Comparison of ENCODE assay signal across 29 cellular contexts in genomic region chr9:95477885-95478790, GRCh38. TPM values are rescaled to one million over a fixed set of nuclear protein-coding genes. Genes with fewer than 3 reads are reported as not detected.
DNase-seq lines count a peak whose midpoint lies in the region; ATAC-seq, FAIRE-seq and TF ChIP-seq lines count a peak whose summit lies in the region.
"Had no signal": no experiment of that assay in that cellular context is flagged by ENCODE, and none has a peak within 500 bp of the region (broad histone marks: within the 10 kb centered on the region; RNA-seq: fewer than 3 reads in every experiment).

No MANE protein-coding gene starts in this region.

- H3K9me3 ChIP-seq in K562 (replicated peaks; ENCODE audit: control insufficient read depth, insufficient read depth, low read depth, low read length) (no peaks in the 10 kb centered on the region), left ventricle myocardium inferior (replicated peaks) (no peaks in the 10 kb centered on the region)
- H3K9me3 ChIP-seq: BLaER1, Caco-2, HAP-1, mucosa of descending colon, prostate gland, testis had no signal

- TF ChIP-seq CTCF in GM23338 (conservative IDR thresholded peaks at IDR 0.05; ENCODE audit: low read depth in 2 of 2) (no peak), K562 (IDR thresholded peaks at IDR 0.05 in 2 of 3, conservative IDR thresholded peaks at IDR 0.05 in 1 of 3; ENCODE audit: insufficient read depth in 2 of 3, low read depth in 1 of 3, low read length in 3 of 3) (no peak), left ventricle myocardium inferior (IDR thresholded peaks at IDR 0.05; ENCODE audit: borderline replicate concordance) (no peak), neural crest cell (conservative IDR thresholded peaks at IDR 0.05) (no peak), osteocyte (IDR thresholded peaks at IDR 0.05) (no peak)

- 83% methylated on average over 21 of the region's 21 CpGs for WGBS in K562 (ENCODE audit: insufficient coverage, low coverage, missing lambda C conversion rate)

- H3K36me3 Mint-ChIP-seq in GM23338 (ENCODE audit: low read depth) (peaks cover 47% of the 10 kb centered on the region), neural crest cell (ENCODE audit: low read depth) (peaks cover 28% of the 10 kb centered on the region), osteocyte (ENCODE audit: unreplicated experiment) (peaks cover 67% of the 10 kb centered on the region)

- no peak for FAIRE-seq in K562 (lab: Jason Lieb, UNC)
- FAIRE-seq: HepG2 had no signal

- TF ChIP-seq EP300 in K562 (IDR thresholded peaks at IDR 0.05; ENCODE audit: low read length), result no peak

- H4K20me1 ChIP-seq in GM23338 (replicated peaks; ENCODE audit: insufficient read depth), result peaks cover 12% of the 10 kb centered on the region
- H4K20me1 ChIP-seq in K562 (replicated peaks; ENCODE audit: control insufficient read depth, insufficient read depth, low read length), result no peaks in the 10 kb centered on the region

- TF ChIP-seq POLR2A in K562 (conservative IDR thresholded peaks at IDR 0.05), result no peak

- H3K9me3 Mint-ChIP-seq in GM23338 (no peaks in the 10 kb centered on the region), neural crest cell (no peaks in the 10 kb centered on the region), osteocyte (ENCODE audit: unreplicated experiment) (no peaks in the 10 kb centered on the region)
- H3K9me3 Mint-ChIP-seq: nephron; stimulated activated effector memory CD8-positive, alpha-beta T cell treated with anti-CD3 and anti-CD28 coated beads, Interleukin-12 subunit alpha, Interleukin-12 subunit beta, amount 100 ng/mL, for 72 hours had no signal

- H3K9ac ChIP-seq in K562 (ENCODE audit: insufficient read depth in 1 of 2, low read depth in 2 of 2, low read length in 2 of 2), result peak overlapping the region in 1 of 2 experiments; percentile 18; a peak in 1 of 4 replicates
- H3K9ac ChIP-seq: BLaER1 had no signal

- BruUV-seq in K562 (replicated peaks; lab: Mats Ljungman, UMichigan), result no TSS peak

- H3K4me1 ChIP-seq in GM23338 (ENCODE audit: insufficient read depth) (peaks cover 32% of the 10 kb centered on the region), K562 (replicated peaks in 1 of 2; ENCODE audit: control insufficient read depth in 2 of 2, insufficient read depth in 2 of 2, low read length in 2 of 2) (no peaks in the 10 kb centered on the region), left ventricle myocardium inferior (peaks cover 9% of the 10 kb centered on the region)
- H3K4me1 ChIP-seq: Caco-2, prostate gland, testis had no signal

- no peaks in the 10 kb centered on the region for H3K9me2 ChIP-seq in GM23338 (ENCODE audit: insufficient read depth)

- no peaks in the 10 kb centered on the region for H3K27me3 ChIP-seq in GM23338 (ENCODE audit: insufficient read depth)
- H3K27me3 ChIP-seq in K562 (ENCODE audit: control insufficient read depth in 2 of 2, insufficient read depth in 2 of 2, low read length in 2 of 2), result no peaks in the 10 kb centered on the region
- H3K27me3 ChIP-seq in left ventricle myocardium inferior (ENCODE audit: low read depth), result no peaks in the 10 kb centered on the region
- H3K27me3 ChIP-seq: BLaER1, testis had no signal

- no peak for TF ChIP-seq RAD21 in K562 (CRISPR knock-in tag; conservative IDR thresholded peaks at IDR 0.05 in 1 of 2, IDR thresholded peaks at IDR 0.05 in 1 of 2)

- POLR2A ChIA-PET in K562 (lab: Yijun Ruan, JAX), result no interaction called here

- DNase-seq in GM23338 (ENCODE audit: low spot score) (no peak), K562 (ENCODE audit: extremely low read depth in 1 of 4, low spot score in 3 of 4) (no peak), left ventricle myocardium inferior (no peak), neural crest cell (ENCODE audit: low read depth, low spot score) (no peak), NCI-H2171 treated with DMSO at 0.1 percent for 48 hours (lab: John Stamatoyannopoulos, UW) (no peak), osteocyte (ENCODE audit: extremely low spot score, unreplicated experiment) (no peak)
- DNase-seq in stimulated activated CD4-positive, alpha-beta T cell treated with anti-CD3 and anti-CD28 coated beads, Interleukin-4, amount 100 ng/mL, for 24 hours, result no peak
- DNase-seq: activated CD4-positive, alpha-beta T cell treated with anti-CD3 and anti-CD28 coated beads for 1 hour; activated CD8-positive, alpha-beta T cell treated with anti-CD3 and anti-CD28 coated beads, Interleukin-2, amount 10 ng/mL, durations not matched to agents 7 days and 5 days; activated gamma-delta T cell; Caco-2; cortex of kidney; DMS79; GF-D8; mucosa of descending colon; NCI-H1694 treated with DMSO at 0.1 percent for 48 hours; NCI-H2171; NCI-H524 treated with DMSO at 0.1 percent for 48 hours; testis had no signal

- H3K27ac ChIP-seq in GM23338 (ENCODE audit: low read depth) (no peak overlapping the region), K562 (ENCODE audit: extremely low read depth, low read depth, low read length) (no peak overlapping the region), left ventricle myocardium inferior (replicated peaks) (peak overlapping the region; percentile 43)
- H3K27ac ChIP-seq: BLaER1, prostate gland, skin epidermis, testis had no signal

- no peak overlapping the region for H2AFZ ChIP-seq in GM23338
- H2AFZ ChIP-seq in K562 (ENCODE audit: low read depth, low read length), result no peak overlapping the region

- CTCF ChIA-PET in K562 (lab: Yijun Ruan, JAX; ENCODE audit: low intra/inter-chr PET ratio), result no interaction called here

- H3K4me3 Mint-ChIP-seq in GM23338, result no peak overlapping the region
- H3K4me3 Mint-ChIP-seq in neural crest cell, result peak overlapping the region; percentile 73
- H3K4me3 Mint-ChIP-seq in osteocyte (ENCODE audit: unreplicated experiment), result no peak overlapping the region
- H3K4me3 Mint-ChIP-seq: activated CD8-positive, alpha-beta T cell treated with anti-CD3 and anti-CD28 coated beads, Interleukin-2, amount 10 ng/mL, durations not matched to agents 7 days and 5 days; nephron; stimulated activated effector memory CD8-positive, alpha-beta T cell treated with anti-CD3 and anti-CD28 coated beads, Interleukin-12 subunit alpha, Interleukin-12 subunit beta, amount 100 ng/mL, for 72 hours had no signal

- no peaks in the 10 kb centered on the region for H3K9me1 ChIP-seq in K562 (ENCODE audit: control insufficient read depth, insufficient read depth, low read length)

- ATAC-seq in GM23338, result peak; percentile 42
- no peak for ATAC-seq in K562
- no peak for ATAC-seq in HG03175 (IDR thresholded peaks at IDR 0.05; ENCODE audit: unreplicated experiment)
- ATAC-seq: activated CD8-positive, alpha-beta T cell treated with anti-CD3 and anti-CD28 coated beads, Interleukin-2, amount 10 ng/mL, durations not matched to agents 7 days and 5 days; HepG2; left lobe of liver; mucosa of descending colon; Panc1; stimulated activated effector memory CD8-positive, alpha-beta T cell treated with anti-CD3 and anti-CD28 coated beads, Interleukin-12 subunit alpha, Interleukin-12 subunit beta, amount 100 ng/mL, for 72 hours had no signal

- 0 out of 2 replicates have a peak, but pooled peaks cover 3% of the 10 kb centered on the region for H3F3A ChIP-seq in GM23338 (replicated peaks; ENCODE audit: low read depth)

- intact Hi-C loops in K562 (cut with micrococcal nuclease) (no loop called here), left ventricle myocardium inferior (cut with micrococcal nuclease) (no loop called here)

- no peaks in the 10 kb centered on the region for H3K27me3 Mint-ChIP-seq in GM23338 (ENCODE audit: insufficient read depth, low read depth, poor library complexity)
- no peaks in the 10 kb centered on the region for H3K27me3 Mint-ChIP-seq in neural crest cell (ENCODE audit: low read depth)
- no peaks in the 10 kb centered on the region for H3K27me3 Mint-ChIP-seq in osteocyte (ENCODE audit: unreplicated experiment)

- no peak overlapping the region for H3K4me2 ChIP-seq in GM23338
- no peak overlapping the region for H3K4me2 ChIP-seq in K562 (ENCODE audit: insufficient read depth, low read length)
- H3K4me2 ChIP-seq: BLaER1 had no signal

- H3K4me3 ChIP-seq in GM23338, result no peak overlapping the region
- no peak overlapping the region for H3K4me3 ChIP-seq in K562
- H3K4me3 ChIP-seq in left ventricle myocardium inferior, result no peak overlapping the region
- H3K4me3 ChIP-seq: BLaER1, HAP-1, mucosa of descending colon, prostate gland, skin epidermis, testis had no signal

- in situ Hi-C loops in K562 (cut with MboI), result no loop called here

- H3K4me1 Mint-ChIP-seq in GM23338 (peaks cover 58% of the 10 kb centered on the region), neural crest cell (peaks cover 63% of the 10 kb centered on the region), osteocyte (ENCODE audit: unreplicated experiment) (no peaks in the 10 kb centered on the region)

- H3K79me2 ChIP-seq in GM23338 (replicated peaks; ENCODE audit: insufficient read depth), result peaks cover 22% of the 10 kb centered on the region
- no peaks in the 10 kb centered on the region for H3K79me2 ChIP-seq in K562 (ENCODE audit: control insufficient read depth, insufficient read depth, low read length)

- peaks cover 51% of the 10 kb centered on the region for H3K36me3 ChIP-seq in GM23338 (ENCODE audit: insufficient read depth)
- H3K36me3 ChIP-seq in K562 (ENCODE audit: control insufficient read depth, insufficient read depth, low read length), result peaks cover 55% of the 10 kb centered on the region; the same call in 2 of the 3 replicates
- peaks cover 72% of the 10 kb centered on the region for H3K36me3 ChIP-seq in left ventricle myocardium inferior

- H3K27ac Mint-ChIP-seq in GM23338, result no peak overlapping the region
- peak overlapping the region; percentile 94 for H3K27ac Mint-ChIP-seq in neural crest cell (ENCODE audit: unreplicated experiment)
- H3K27ac Mint-ChIP-seq in osteocyte (ENCODE audit: unreplicated experiment), result no peak overlapping the region
- H3K27ac Mint-ChIP-seq: activated CD8-positive, alpha-beta T cell treated with anti-CD3 and anti-CD28 coated beads, Interleukin-2, amount 10 ng/mL, durations not matched to agents 7 days and 5 days; stimulated activated effector memory CD8-positive, alpha-beta T cell treated with anti-CD3 and anti-CD28 coated beads, Interleukin-12 subunit alpha, Interleukin-12 subunit beta, amount 100 ng/mL, for 72 hours had no signal

RNA-seq across cellular contexts. Expression of gene PTCH1, which starts 38.6 kb away (rescaled TPM):
- 34.1 and 36.9 TPM in 2 replicates for total RNA-seq in GM23338 (2014; rRNA removed; shearing (Covaris generic))
- polyA plus RNA-seq in GM23338 (2016; fragmentation: Nextera tagmentation; extraction: Ambion mirVana), result 19.7 and 21.4 TPM in 2 replicates
- total RNA-seq in K562 (2011; cell fraction: chromatin; rRNA removed; ENCODE audit: low replicate concordance), result 48.5 and 59.3 TPM in 2 replicates
- 20.2 and 20.4 TPM in 2 replicates for total RNA-seq in K562 (2011; cell fraction: nucleolus; rRNA removed)
- 28.4 and 48.7 TPM in 2 replicates for total RNA-seq in K562 (2011; cell fraction: nucleoplasm; rRNA removed)
- 3.9 and 4.5 TPM in 2 replicates for total RNA-seq in K562 (2014; rRNA removed)
- 5.2 and 5.5 TPM in 2 replicates for total RNA-seq in K562 (2014; rRNA removed; fragmentation: Illumina TruSeq; extraction: Trizol)
- 3.4 and 3.6 TPM in 2 replicates for total RNA-seq in K562 (2015; rRNA removed; fragmentation: Illumina TruSeq; extraction: Trizol)
- total RNA-seq in K562 (2021), result 9.9 and 13.9 TPM in 2 replicates
- polyA plus RNA-seq in K562 (2011; rRNA removed), result 2.3 and 4.2 TPM in 2 replicates
- 2.4 and 3.4 TPM in 2 replicates for polyA plus RNA-seq in K562 (2011; cell fraction: cytosol; rRNA removed)
- polyA plus RNA-seq in K562 (2011; cell fraction: nucleus; rRNA removed), result 8.8 and 13.0 TPM in 2 replicates
- polyA plus RNA-seq in K562 (2012), result 3.5 and 6.1 TPM in 2 replicates
- polyA plus RNA-seq in K562 (2014; fragmentation: Illumina TruSeq; extraction: Trizol), result 5.8 and 8.2 TPM in 2 replicates
- polyA plus RNA-seq in K562 (2014; fragmentation: Nextera tagmentation; extraction: Ambion mirVana), result under 1 TPM; 0.70 to 0.80 TPM
- polyA plus RNA-seq in K562 (2014; rRNA removed), result 2.8 and 3.8 TPM in 2 replicates
- 11.2 and 11.8 TPM in 2 replicates for polyA minus RNA-seq in K562 (2011; rRNA and poly(A)+ RNA removed)
- polyA minus RNA-seq in K562 (2011; cell fraction: cytosol; rRNA and poly(A)+ RNA removed), result 4.7 and 12.2 TPM in 2 replicates
- 8.2 and 13.9 TPM in 2 replicates for polyA minus RNA-seq in K562 (2011; cell fraction: nucleus; rRNA and poly(A)+ RNA removed)
- 6.6 TPM for total RNA-seq in left ventricle myocardium inferior
- 70.8 and 75.6 TPM in 2 replicates for total RNA-seq in neural crest cell
- total RNA-seq in osteocyte, result 16.2 and 16.9 TPM in 2 replicates
